23 cellular contexts compared by ENCODE assay signal in the genomic region with DNA sequence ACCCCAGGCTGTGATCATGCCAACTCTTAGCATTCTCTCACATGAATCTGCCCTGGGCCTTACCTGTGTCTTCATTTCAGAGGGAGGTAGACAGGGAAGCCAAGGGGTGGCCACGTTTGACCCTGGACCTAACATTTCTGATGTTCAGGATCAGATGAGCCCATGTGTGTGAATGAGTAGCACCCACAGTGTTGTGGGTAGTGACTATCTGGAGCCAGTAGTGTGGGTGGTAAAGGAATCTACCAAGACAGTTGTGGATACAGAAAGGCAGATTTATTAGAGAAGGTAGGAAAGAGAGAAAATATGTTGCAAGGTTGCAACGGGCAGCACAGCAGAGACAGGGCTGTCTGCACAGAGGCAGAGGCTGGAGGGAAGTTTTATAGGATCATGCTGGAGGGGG.
DNase-seq lines count a peak whose midpoint lies in the region; ATAC-seq and TF ChIP-seq lines count a peak whose summit lies in the region.
"Had no signal": no experiment of that assay in that cellular context is flagged by ENCODE, and none has a peak within 500 bp of the region (broad histone marks: within the 10 kb centered on the region; RNA-seq: fewer than 3 reads in every experiment).

No MANE protein-coding gene starts in this region.

- H3K56ac ChIP-seq in IMR-90 (ENCODE audit: extremely low read depth, insufficient read depth, low read length): no peak overlapping the region

- H2AK5ac ChIP-seq in IMR-90 (ENCODE audit: low read depth, low read length) (peak overlapping the region; percentile 46; the same call in 1 of the 2 replicates), neuronal stem cell (ENCODE audit: low read depth, low read length) (no peak overlapping the region)

- H3K4me2 ChIP-seq in IMR-90 (ENCODE audit: low read depth, low read length) (no peak overlapping the region), osteoblast (ENCODE audit: insufficient read depth, low read length) (no peak overlapping the region), neuronal stem cell (ENCODE audit: insufficient read depth, low read length, poor library complexity, severe bottlenecking) (no peak overlapping the region)
- H3K4me2 ChIP-seq: GM23338 had no signal

- dilution Hi-C loops in IMR-90 (cut with HindIII; ENCODE audit: low sequenced_read_pairs, unreplicated experiment): no loop called here

- no peaks in the 10 kb centered on the region for H3K79me2 ChIP-seq in osteoblast (ENCODE audit: insufficient read depth, low read length)

- no peak overlapping the region for H3K18ac ChIP-seq in IMR-90 (ENCODE audit: low read depth, low read length)
- H3K18ac ChIP-seq in neuronal stem cell (ENCODE audit: low read length): no peak overlapping the region

- no TSS peak for BruUV-seq in IMR-90 (replicated peaks; lab: Mats Ljungman, UMichigan)

- 60% methylated on average over 2 of the region's 2 CpGs; no CpG with 5 or more reads in 1 of the 2 experiments for WGBS in IMR-90 (ENCODE audit: extremely low coverage in 2 of 2, insufficient read length in 1 of 2), 2 experiments
- WGBS in neuronal stem cell (ENCODE audit: extremely low coverage in 2 of 2, insufficient read length in 2 of 2, insufficient replicate concordance in 1 of 2), 2 donors: no CpG with 5 or more reads among the region's 2 CpGs

- no peaks in the 10 kb centered on the region for H3K27me3 Mint-ChIP-seq in CD4-positive, CD25-positive, alpha-beta regulatory T cell
- no peaks in the 10 kb centered on the region for H3K27me3 Mint-ChIP-seq in chondrocyte (ENCODE audit: low read depth)
- peaks cover 10% of the 10 kb centered on the region for H3K27me3 Mint-ChIP-seq in HFFc6 (ENCODE audit: insufficient read depth)

- no peaks in the 10 kb centered on the region for H3K9me3 Mint-ChIP-seq in CD4-positive, CD25-positive, alpha-beta regulatory T cell
- H3K9me3 Mint-ChIP-seq in chondrocyte (ENCODE audit: low read depth) (peaks cover 5% of the 10 kb centered on the region), HFFc6 (no peaks in the 10 kb centered on the region)

- no peaks in the 10 kb centered on the region for H3K36me3 ChIP-seq in CD4-positive, CD25-positive, alpha-beta regulatory T cell (ENCODE audit: control insufficient read depth, insufficient read depth, low read length)
- no peaks in the 10 kb centered on the region for H3K36me3 ChIP-seq in IMR-90 (ENCODE audit: control insufficient read depth, insufficient read depth, low read length)
- no peaks in the 10 kb centered on the region for H3K36me3 ChIP-seq in osteoblast (ENCODE audit: insufficient read depth, low read length)
- H3K36me3 ChIP-seq in neuronal stem cell (replicated peaks in 1 of 2; ENCODE audit: control insufficient read depth in 2 of 2, insufficient read depth in 2 of 2, low read length in 2 of 2): no peaks in the 10 kb centered on the region
- H3K36me3 ChIP-seq: BE2C, SJCRH30 had no signal

- H3K79me1 ChIP-seq in IMR-90 (ENCODE audit: low read depth in 1 of 2, low read length in 2 of 2): no peaks in the 10 kb centered on the region
- H3K79me1 ChIP-seq in neuronal stem cell (ENCODE audit: low read depth, low read length): no peaks in the 10 kb centered on the region

- CTCF ChIA-PET in IMR-90 (lab: Yijun Ruan, JAX) (no interaction called here), HEK293T (lab: Yijun Ruan, JAX) (no interaction called here)

- H3K4me1 Mint-ChIP-seq in CD4-positive, CD25-positive, alpha-beta regulatory T cell: peaks cover 0 to 3% (median under 1%) of the 10 kb centered on the region in 4 donors
- H3K4me1 Mint-ChIP-seq in chondrocyte (ENCODE audit: low read depth) (peaks cover 37% of the 10 kb centered on the region), HFFc6 (ENCODE audit: low read depth) (peaks cover 15% of the 10 kb centered on the region)
- H3K4me1 Mint-ChIP-seq: GM23338 had no signal

- no peak overlapping the region for H2BK20ac ChIP-seq in IMR-90 (ENCODE audit: low read depth, low read length)

- no peak for DNase-seq in CD4-positive, CD25-positive, alpha-beta regulatory T cell
- DNase-seq in IMR-90 (no peak), chondrocyte (ENCODE audit: low spot score) (peak; percentile 22), osteoblast (ENCODE audit: insufficient read length, low spot score, missing footprints) (peak; percentile 69), HEK293T (ENCODE audit: extremely low spot score) (no peak), HFFc6 (no peak), neuronal stem cell (ENCODE audit: low spot score) (no peak)
- DNase-seq: BE2C, DMS79, HCEC 1CT, Karpas-422, MV-4-11, NCI-H1105 treated with DMSO at 0.1 percent for 48 hours, NCI-H1694, NCI-H2081, NCI-H2171, NCI-H345, NCI-H524 treated with DMSO at 0.1 percent for 48 hours, NCI-H82, SJCRH30 had no signal

- no peak overlapping the region for H4K5ac ChIP-seq in IMR-90 (ENCODE audit: low read depth, low read length)

- no peak for ATAC-seq in CD4-positive, CD25-positive, alpha-beta regulatory T cell (ENCODE audit: low read depth in 2 of 2)
- ATAC-seq in IMR-90 (ENCODE audit: low read depth) (no peak), GM18498 (IDR thresholded peaks at IDR 0.05; ENCODE audit: unreplicated experiment) (no peak)
- ATAC-seq: GM23338, Panc1 had no signal

- H3K9me3 ChIP-seq in CD4-positive, CD25-positive, alpha-beta regulatory T cell (ENCODE audit: control insufficient read depth in 2 of 2, low read length in 2 of 2): no peaks in the 10 kb centered on the region
- H3K9me3 ChIP-seq in IMR-90 (ENCODE audit: control insufficient read depth, insufficient read depth, low read length) (0 out of 2 replicates have a peak, but pooled peaks cover 3% of the 10 kb centered on the region), osteoblast (ENCODE audit: low read depth, low read length) (no peaks in the 10 kb centered on the region), neuronal stem cell (replicated peaks in 1 of 2; ENCODE audit: control insufficient read depth in 2 of 2, insufficient read depth in 1 of 2, low read depth in 1 of 2, low read length in 2 of 2) (no peaks in the 10 kb centered on the region)
- H3K9me3 ChIP-seq: BE2C, SJCRH30 had no signal

- H3K14ac ChIP-seq in IMR-90 (replicated peaks; ENCODE audit: low read depth, low read length) (no peak overlapping the region), neuronal stem cell (ENCODE audit: low read length) (no peak overlapping the region)

- H3K9ac ChIP-seq in IMR-90 (ENCODE audit: low read depth, low read length) (no peak overlapping the region), neuronal stem cell (ENCODE audit: low read depth, low read length, poor library complexity) (no peak overlapping the region)

- H3K36me3 Mint-ChIP-seq in CD4-positive, CD25-positive, alpha-beta regulatory T cell: no peaks in the 10 kb centered on the region
- no peaks in the 10 kb centered on the region for H3K36me3 Mint-ChIP-seq in chondrocyte (ENCODE audit: low read depth)
- H3K36me3 Mint-ChIP-seq in HFFc6 (ENCODE audit: low read depth): no peaks in the 10 kb centered on the region

- H2BK5ac ChIP-seq in IMR-90 (ENCODE audit: low read depth, low read length, poor library complexity, severe bottlenecking) (no peak overlapping the region), neuronal stem cell (ENCODE audit: low read length) (no peak overlapping the region)

- TF ChIP-seq RAD21 in IMR-90 (IDR thresholded peaks at IDR 0.05; ENCODE audit: low read length): no peak

- no peak overlapping the region for H3K4me3 ChIP-seq in CD4-positive, CD25-positive, alpha-beta regulatory T cell (ENCODE audit: low read depth, low read length)
- H3K4me3 ChIP-seq in IMR-90 (ENCODE audit: insufficient read depth, low read depth, low read length): no peak overlapping the region
- H3K4me3 ChIP-seq in osteoblast (ENCODE audit: insufficient read depth, low read length): no peak overlapping the region
- H3K4me3 ChIP-seq in neuronal stem cell (ENCODE audit: low read length in 2 of 2): peak overlapping the region in 1 of 2 donors; percentile 2
- H3K4me3 ChIP-seq: GM23338, SJCRH30 had no signal

- peak overlapping the region in 2 of 3 donors; percentile 3 to 6 for H3K27ac Mint-ChIP-seq in CD4-positive, CD25-positive, alpha-beta regulatory T cell
- peak overlapping the region; percentile 42 for H3K27ac Mint-ChIP-seq in chondrocyte (ENCODE audit: unreplicated experiment)
- H3K27ac Mint-ChIP-seq in HFFc6: no peak overlapping the region
- H3K27ac Mint-ChIP-seq: GM23338 had no signal

- H2BK120ac ChIP-seq in IMR-90 (ENCODE audit: low read depth, low read length) (no peak overlapping the region), neuronal stem cell (ENCODE audit: low read depth, low read length) (no peak overlapping the region)

- H3K27ac ChIP-seq in CD4-positive, CD25-positive, alpha-beta regulatory T cell (ENCODE audit: insufficient read depth, low read length, poor library complexity, severe bottlenecking): no peak overlapping the region
- H3K27ac ChIP-seq in IMR-90 (ENCODE audit: insufficient read depth, low read length) (no peak overlapping the region), osteoblast (ENCODE audit: low read depth, low read length) (no peak overlapping the region), neuronal stem cell (replicated peaks; ENCODE audit: low read length) (no peak overlapping the region)
- H3K27ac ChIP-seq: SJCRH30 had no signal

- H4K8ac ChIP-seq in IMR-90 (ENCODE audit: low read depth in 2 of 2, low read length in 2 of 2): no peak overlapping the region
- no peak overlapping the region for H4K8ac ChIP-seq in neuronal stem cell (ENCODE audit: low read depth, low read length)

- H3K4me3 Mint-ChIP-seq in CD4-positive, CD25-positive, alpha-beta regulatory T cell: no peak overlapping the region
- no peak overlapping the region for H3K4me3 Mint-ChIP-seq in chondrocyte (ENCODE audit: unreplicated experiment)
- H3K4me3 Mint-ChIP-seq in HFFc6: no peak overlapping the region
- H3K4me3 Mint-ChIP-seq: GM23338 had no signal

- H2BK15ac ChIP-seq in IMR-90 (ENCODE audit: low read depth, low read length) (no peak overlapping the region), neuronal stem cell (ENCODE audit: low read length) (no peak overlapping the region)

- TF ChIP-seq CTCF in IMR-90 (conservative IDR thresholded peaks at IDR 0.05; ENCODE audit: low read depth, low read length) (no peak), chondrocyte (IDR thresholded peaks at IDR 0.05) (no peak), osteoblast (IDR thresholded peaks at IDR 0.05; ENCODE audit: extremely low read depth, low read depth, low read length) (no peak), HFFc6 (IDR thresholded peaks at IDR 0.05) (no peak)

- H3K23ac ChIP-seq in IMR-90 (ENCODE audit: low read depth, low read length): no peak overlapping the region
- H3K23ac ChIP-seq in neuronal stem cell (ENCODE audit: low read depth, low read length, poor library complexity): no peak overlapping the region

- in situ Hi-C loops in IMR-90 (cut with MboI; ENCODE audit: low sequenced_read_pairs): loop anchor here (5.0 kb wide), 1 partner anchor 82 kb away; no protein-coding TSS in a partner anchor

- H3K27me3 ChIP-seq in CD4-positive, CD25-positive, alpha-beta regulatory T cell (ENCODE audit: control insufficient read depth, insufficient read depth, low read length): no peaks in the 10 kb centered on the region
- H3K27me3 ChIP-seq in IMR-90 (ENCODE audit: control insufficient read depth, insufficient read depth, low read length) (no peaks in the 10 kb centered on the region), osteoblast (ENCODE audit: insufficient read depth, low read length) (no peaks in the 10 kb centered on the region), neuronal stem cell (ENCODE audit: control insufficient read depth in 3 of 3, insufficient read depth in 3 of 3, low read depth in 1 of 3, low read length in 3 of 3) (no peaks in the 10 kb centered on the region)
- H3K27me3 ChIP-seq: BE2C had no signal

- POLR2A ChIA-PET in IMR-90 (lab: Charles Lee; ENCODE audit: unreplicated experiment) (no interaction called here), HEK293T (lab: Yijun Ruan, JAX) (no interaction called here)

- H4K91ac ChIP-seq in IMR-90 (ENCODE audit: insufficient read depth, low read depth, low read length): no peak overlapping the region
- H4K91ac ChIP-seq in neuronal stem cell (ENCODE audit: low read depth, low read length, poor library complexity): no peak overlapping the region

- intact Hi-C loops in IMR-90 (cut with micrococcal nuclease): no loop called here

- no peak overlapping the region for H2AK9ac ChIP-seq in IMR-90 (replicated peaks; ENCODE audit: low read depth, low read length, poor library complexity)

- no peaks in the 10 kb centered on the region for H4K20me1 ChIP-seq in IMR-90 (ENCODE audit: insufficient read depth, low read length)
- peaks cover 4% of the 10 kb centered on the region for H4K20me1 ChIP-seq in osteoblast (ENCODE audit: insufficient read depth, low read length)

- no peak overlapping the region for H2BK12ac ChIP-seq in neuronal stem cell (ENCODE audit: low read length)

- no peak for TF ChIP-seq POLR2A in IMR-90 (IDR thresholded peaks at IDR 0.05; ENCODE audit: low read depth, low read length)

- H3K9me1 ChIP-seq in IMR-90 (ENCODE audit: insufficient read depth, low read length): 0 out of 2 replicates have a peak, but pooled peaks cover 3% of the 10 kb centered on the region

- H2AFZ ChIP-seq in IMR-90 (replicated peaks; ENCODE audit: low read length, poor library complexity): no peak overlapping the region
- no peak overlapping the region for H2AFZ ChIP-seq in osteoblast (ENCODE audit: low read length)
- no peak overlapping the region for H2AFZ ChIP-seq in neuronal stem cell (ENCODE audit: low read length)
- H2AFZ ChIP-seq: GM23338 had no signal

- no peaks in the 10 kb centered on the region for H3K4me1 ChIP-seq in CD4-positive, CD25-positive, alpha-beta regulatory T cell (ENCODE audit: control insufficient read depth, insufficient read depth, low read length, poor library complexity, severe bottlenecking)
- H3K4me1 ChIP-seq in IMR-90 (ENCODE audit: control insufficient read depth, insufficient read depth, low read length) (peaks cover 11% of the 10 kb centered on the region; the same call in 1 of the 2 replicates), osteoblast (ENCODE audit: insufficient read depth, low read length) (peaks cover 25% of the 10 kb centered on the region), neuronal stem cell (ENCODE audit: control insufficient read depth in 2 of 2, insufficient read depth in 1 of 2, low read depth in 1 of 2, low read length in 2 of 2) (peaks cover 8 to 15% of the 10 kb centered on the region in 2 donors)

- H3K4ac ChIP-seq in IMR-90 (ENCODE audit: low read depth, low read length) (no peak overlapping the region), neuronal stem cell (ENCODE audit: low read length) (no peak overlapping the region)

Comparison
In these comparisons a context has a peak if more than half of its experiments do, and no peak if none do; other contexts are left out.
1. DNase-seq: peak in chondrocyte (single experiment) and osteoblast (single experiment); none in CD4-positive, CD25-positive, alpha-beta regulatory T cell (0 of 3), IMR-90 (single experiment), HEK293T (single experiment), HFFc6 (single experiment) and neuronal stem cell (single experiment).